In genomic region chr1:36236302-36236701, GRCh38 we compare ENCODE assay signal across 17 cellular contexts. TPM values are rescaled to one million over a fixed set of nuclear protein-coding genes. Genes with fewer than 3 reads are reported as not detected.
A peak's percentile ranks its signal among the peaks of the same experiment; 100 is the strongest.
DNase-seq lines count a peak whose midpoint lies in the region; ATAC-seq, FAIRE-seq and TF ChIP-seq lines count a peak whose summit lies in the region.
"Had no signal": no experiment of that assay in that cellular context is flagged by ENCODE, and none has a peak within 500 bp of the region (broad histone marks: within the 10 kb centered on the region; RNA-seq: fewer than 3 reads in every experiment).

No MANE protein-coding gene starts in this region.

- no peak overlapping the region for H3K4me3 ChIP-seq in HEK293 (ENCODE audit: low read depth, low read length)
- H3K4me3 ChIP-seq in K562, result no peak overlapping the region
- no peak overlapping the region for H3K4me3 ChIP-seq in ovary
- H3K4me3 ChIP-seq: A549, gastroesophageal sphincter had no signal

- H3K4me3 Mint-ChIP-seq in T-helper 2 cell treated with Interferon-gamma antibody and Interleukin-4, amounts not matched to agents 5 μg/mL and 100 μg/mL, for 36 hours, result no peak overlapping the region
- H3K4me3 Mint-ChIP-seq in progenitor cell of endocrine pancreas (ENCODE audit: low read depth), result no peak overlapping the region
- H3K4me3 Mint-ChIP-seq: activated naive CD4-positive, alpha-beta T cell treated with anti-CD3 and anti-CD28 coated beads, Interleukin-2, amount 10 ng/mL, durations not matched to agents 7 days and 5 days had no signal

- peaks cover 98% of the 10 kb centered on the region for H3K79me2 ChIP-seq in K562 (ENCODE audit: control insufficient read depth, insufficient read depth, low read length)

- no peaks in the 10 kb centered on the region for H3K9me3 ChIP-seq in HEK293 (ENCODE audit: control insufficient read depth, insufficient read depth, low read depth, low read length)
- no peaks in the 10 kb centered on the region for H3K9me3 ChIP-seq in K562 (replicated peaks; ENCODE audit: control insufficient read depth, insufficient read depth, low read depth, low read length)
- H3K9me3 ChIP-seq in ovary, result no peaks in the 10 kb centered on the region
- H3K9me3 ChIP-seq: A549, gastroesophageal sphincter had no signal

- no peak; the same call in 1 of the 2 replicates for TF ChIP-seq POLR2A in K562 (conservative IDR thresholded peaks at IDR 0.05)
- TF ChIP-seq POLR2A in ovary (IDR thresholded peaks at IDR 0.05), result no peak

- H2AFZ ChIP-seq in K562 (ENCODE audit: low read depth, low read length), result no peak overlapping the region

- H3K27me3 ChIP-seq in K562 (ENCODE audit: control insufficient read depth in 2 of 2, insufficient read depth in 2 of 2, low read length in 2 of 2) (no peaks in the 10 kb centered on the region), ovary (no peaks in the 10 kb centered on the region)
- H3K27me3 ChIP-seq: gastroesophageal sphincter had no signal

- POLR2A ChIA-PET in HEK293 (lab: Yijun Ruan, JAX), result interaction anchor here (0.6 to 2.5 kb wide), 2 partner anchors 12 to 32 kb away, joined by 3 to 9 read pairs; partner anchors contain the start of gene THRAP3
- POLR2A ChIA-PET in K562 (lab: Yijun Ruan, JAX), result interaction anchor here (0.9 to 5.4 kb wide), 7 partner anchors 8 to 82 kb away, joined by 3 to 67 read pairs (median 7); partner anchors contain the start of gene THRAP3

- H3K27ac Mint-ChIP-seq in T-helper 2 cell treated with Interferon-gamma antibody and Interleukin-4, amounts not matched to agents 5 μg/mL and 100 μg/mL, for 36 hours, result peak overlapping the region; percentile 52
- H3K27ac Mint-ChIP-seq in progenitor cell of endocrine pancreas, result peak overlapping the region; percentile 88
- H3K27ac Mint-ChIP-seq: activated naive CD4-positive, alpha-beta T cell treated with anti-CD3 and anti-CD28 coated beads, Interleukin-2, amount 10 ng/mL, durations not matched to agents 7 days and 5 days had no signal

- peaks cover 20% of the 10 kb centered on the region for H3K4me1 Mint-ChIP-seq in T-helper 2 cell treated with Interferon-gamma antibody and Interleukin-4, amounts not matched to agents 5 μg/mL and 100 μg/mL, for 36 hours (ENCODE audit: low read depth)
- peaks cover 7% of the 10 kb centered on the region for H3K4me1 Mint-ChIP-seq in progenitor cell of endocrine pancreas (ENCODE audit: low read depth)

- FAIRE-seq in K562 (lab: Jason Lieb, UNC), result no peak
- FAIRE-seq: A549, islet of Langerhans had no signal

- no TSS peak for BruUV-seq in K562 (replicated peaks; lab: Mats Ljungman, UMichigan)

- no peak for TF ChIP-seq EP300 in K562 (IDR thresholded peaks at IDR 0.05; ENCODE audit: low read length)
- no peak for TF ChIP-seq EP300 in ovary (IDR thresholded peaks at IDR 0.05)

- in situ Hi-C loops in K562 (cut with MboI), result no loop called here

- peaks cover 29% of the 10 kb centered on the region for H3K36me3 Mint-ChIP-seq in T-helper 2 cell treated with Interferon-gamma antibody and Interleukin-4, amounts not matched to agents 5 μg/mL and 100 μg/mL, for 36 hours (ENCODE audit: low read depth)
- peaks cover 14% of the 10 kb centered on the region for H3K36me3 Mint-ChIP-seq in progenitor cell of endocrine pancreas (ENCODE audit: insufficient read depth)

- H3K4me1 ChIP-seq in HEK293 (ENCODE audit: control insufficient read depth, insufficient read depth, low read length) (peaks cover 6% of the 10 kb centered on the region; the same call in 1 of the 2 replicates), K562 (replicated peaks in 1 of 2; ENCODE audit: control insufficient read depth in 2 of 2, insufficient read depth in 2 of 2, low read length in 2 of 2) (peaks cover 0 to 6% of the 10 kb centered on the region in 2 experiments; a peak in 2 of 5 replicates), ovary (ENCODE audit: insufficient read depth) (peaks cover 3% of the 10 kb centered on the region)

- H3K27me3 Mint-ChIP-seq in T-helper 2 cell treated with Interferon-gamma antibody and Interleukin-4, amounts not matched to agents 5 μg/mL and 100 μg/mL, for 36 hours (ENCODE audit: low read depth), result no peaks in the 10 kb centered on the region
- no peaks in the 10 kb centered on the region for H3K27me3 Mint-ChIP-seq in progenitor cell of endocrine pancreas
- H3K27me3 Mint-ChIP-seq: activated naive CD4-positive, alpha-beta T cell treated with anti-CD3 and anti-CD28 coated beads, Interleukin-2, amount 10 ng/mL, durations not matched to agents 7 days and 5 days had no signal

- no peaks in the 10 kb centered on the region for H3K9me1 ChIP-seq in K562 (ENCODE audit: control insufficient read depth, insufficient read depth, low read length)

- CTCF ChIA-PET in HEK293 (lab: Yijun Ruan, JAX) (interaction anchor here (0.6 to 0.7 kb wide), 3 partner anchors 69 to 371 kb away, joined by 3 to 4 read pairs (median 4); no protein-coding TSS in a partner anchor), K562 (lab: Yijun Ruan, JAX; ENCODE audit: low intra/inter-chr PET ratio) (no interaction called here)

- DNase-seq in T-helper 2 cell treated with Interferon-gamma antibody and Interleukin-4, amounts not matched to agents 5 μg/mL and 100 μg/mL, for 36 hours (ENCODE audit: low spot score), result no peak
- no peak for DNase-seq in T-helper 2 cell
- no peak for DNase-seq in K562 (ENCODE audit: extremely low read depth in 1 of 4, low spot score in 3 of 4)
- no peak for DNase-seq in progenitor cell of endocrine pancreas (ENCODE audit: low spot score, unreplicated experiment)
- DNase-seq in ovary, result no peak
- DNase-seq in A172 (ENCODE audit: low spot score), result no peak
- DNase-seq: activated CD4-positive, alpha-beta T cell treated with anti-CD3 and anti-CD28 coated beads, Interleukin-2, amount 50 U/mL, for 4 hours; activated naive CD4-positive, alpha-beta T cell treated with anti-CD3 and anti-CD28 coated beads, Interleukin-2, amount 10 ng/mL, durations not matched to agents 7 days and 5 days; caudate nucleus; NCI-H446; stimulated activated CD4-positive, alpha-beta T cell treated with anti-CD3 and anti-CD28 coated beads, Interleukin-2, amount 100 ng/mL, for 48 hours had no signal

- no peak overlapping the region for H3K4me2 ChIP-seq in K562 (ENCODE audit: insufficient read depth, low read length)
- H3K4me2 ChIP-seq: A549 had no signal

- H4K20me1 ChIP-seq in K562 (replicated peaks; ENCODE audit: control insufficient read depth, insufficient read depth, low read length), result peaks cover 13% of the 10 kb centered on the region; the same call in 1 of the 2 replicates

- H3K27ac ChIP-seq in HEK293 (ENCODE audit: extremely low read depth, low read depth, low read length) (no peak overlapping the region), K562 (ENCODE audit: extremely low read depth, low read depth, low read length) (0 out of 3 replicates have a peak overlapping the region, but pooled peaks have one; percentile 5), ovary (no peak overlapping the region)
- H3K27ac ChIP-seq: A549, gastroesophageal sphincter had no signal

- intact Hi-C loops in K562 (cut with micrococcal nuclease) (no loop called here), ovary (cut with DNase I) (loop anchor here in 1 of 4 donors (10.0 kb wide), 1 partner anchor 48 kb away; no protein-coding TSS in a partner anchor)

- H3K36me3 ChIP-seq in HEK293 (ENCODE audit: control insufficient read depth in 2 of 2, insufficient read depth in 1 of 2, low read length in 2 of 2), result peaks cover 22 to 38% of the 10 kb centered on the region in 2 experiments
- peaks cover 77% of the 10 kb centered on the region for H3K36me3 ChIP-seq in K562 (ENCODE audit: control insufficient read depth, insufficient read depth, low read length)
- no peaks in the 10 kb centered on the region for H3K36me3 ChIP-seq in ovary

- H3K9ac ChIP-seq in K562 (ENCODE audit: insufficient read depth in 1 of 2, low read depth in 2 of 2, low read length in 2 of 2), result no peak overlapping the region

- TF ChIP-seq CTCF in HEK293 (tag by site-specific recombination; IDR thresholded peaks at IDR 0.05) (no peak), K562 (IDR thresholded peaks at IDR 0.05 in 2 of 3, conservative IDR thresholded peaks at IDR 0.05 in 1 of 3; ENCODE audit: insufficient read depth in 2 of 3, low read depth in 1 of 3, low read length in 3 of 3) (no peak), progenitor cell of endocrine pancreas (IDR thresholded peaks at IDR 0.05; ENCODE audit: unreplicated experiment) (no peak), ovary (IDR thresholded peaks at IDR 0.05) (no peak)

- ATAC-seq in K562 (peak; percentile 59), GM18858 (IDR thresholded peaks at IDR 0.05; ENCODE audit: unreplicated experiment) (no peak)
- ATAC-seq: gastroesophageal sphincter, Panc1 had no signal

- TF ChIP-seq RAD21 in K562 (CRISPR knock-in tag; conservative IDR thresholded peaks at IDR 0.05 in 1 of 2, IDR thresholded peaks at IDR 0.05 in 1 of 2), result no peak

- WGBS in K562 (ENCODE audit: insufficient coverage, low coverage, missing lambda C conversion rate), result 44% methylated on average over 3 of the region's 3 CpGs
- WGBS in ovary, 3 donors, result 57 to 66% (median 60%) methylated on average over 3 of the region's 3 CpGs

- H3K9me3 Mint-ChIP-seq in T-helper 2 cell treated with Interferon-gamma antibody and Interleukin-4, amounts not matched to agents 5 μg/mL and 100 μg/mL, for 36 hours, result no peaks in the 10 kb centered on the region
- no peaks in the 10 kb centered on the region for H3K9me3 Mint-ChIP-seq in progenitor cell of endocrine pancreas (ENCODE audit: low read depth)
- H3K9me3 Mint-ChIP-seq: activated naive CD4-positive, alpha-beta T cell treated with anti-CD3 and anti-CD28 coated beads, Interleukin-2, amount 10 ng/mL, durations not matched to agents 7 days and 5 days had no signal

RNA-seq across cellular contexts. Expression of gene THRAP3, which starts 12.1 kb away (rescaled TPM):
- total RNA-seq in K562 (2011; cell fraction: chromatin; rRNA removed; ENCODE audit: low replicate concordance), result 53.3 and 99.3 TPM in 2 replicates
- 40.0 and 45.4 TPM in 2 replicates for total RNA-seq in K562 (2011; cell fraction: nucleolus; rRNA removed)
- 40.3 and 53.6 TPM in 2 replicates for total RNA-seq in K562 (2011; cell fraction: nucleoplasm; rRNA removed)
- total RNA-seq in K562 (2014; rRNA removed) (67.9 and 70.5 TPM in 2 replicates), K562 (2014; rRNA removed; fragmentation: Illumina TruSeq; extraction: Trizol) (100 and 118 TPM in 2 replicates), K562 (2015; rRNA removed; fragmentation: Illumina TruSeq; extraction: Trizol) (125 and 128 TPM in 2 replicates), K562 (2021) (107 and 123 TPM in 2 replicates), progenitor cell of endocrine pancreas (142 and 145 TPM in 2 replicates), ovary (100 to 1,000 TPM in 1 of 7 donors, 10 to 100 TPM in 6; 49.2 to 101 (median 92.6) TPM)
- polyA plus RNA-seq in K562 (2011; rRNA removed) (101 and 113 TPM in 2 replicates), K562 (2014; fragmentation: Illumina TruSeq; extraction: Trizol) (133 TPM in 2 replicates), K562 (2014; fragmentation: Nextera tagmentation; extraction: Ambion mirVana) (100 to 1,000 TPM in 1 of 2 experiments, 10 to 100 TPM in 1; 66.2 to 135 TPM), K562 (2014; rRNA removed) (76.9 and 99.0 TPM in 2 replicates), ovary (100 to 1,000 TPM in 1 of 2 donors, 10 to 100 TPM in 1; 40.2 to 109 TPM)
- 36.7 and 54.3 TPM in 2 replicates for polyA plus RNA-seq in K562 (2011; cell fraction: cytosol; rRNA removed)
- 58.5 and 65.3 TPM in 2 replicates for polyA plus RNA-seq in K562 (2011; cell fraction: nucleus; rRNA removed)
- 61.1 and 64.3 TPM in 2 replicates for polyA plus RNA-seq in K562 (2012)
- polyA minus RNA-seq in K562 (2011; rRNA and poly(A)+ RNA removed), result 180 TPM in 2 replicates
- polyA minus RNA-seq in K562 (2011; cell fraction: cytosol; rRNA and poly(A)+ RNA removed), result 49.1 and 81.3 TPM in 2 replicates
- 29.9 and 65.6 TPM in 2 replicates for polyA minus RNA-seq in K562 (2011; cell fraction: nucleus; rRNA and poly(A)+ RNA removed)
- total RNA-seq in A172 (2014; rRNA removed; shearing (Covaris generic)), result 50.0 and 53.5 TPM in 2 replicates
